In the genomic region with DNA sequence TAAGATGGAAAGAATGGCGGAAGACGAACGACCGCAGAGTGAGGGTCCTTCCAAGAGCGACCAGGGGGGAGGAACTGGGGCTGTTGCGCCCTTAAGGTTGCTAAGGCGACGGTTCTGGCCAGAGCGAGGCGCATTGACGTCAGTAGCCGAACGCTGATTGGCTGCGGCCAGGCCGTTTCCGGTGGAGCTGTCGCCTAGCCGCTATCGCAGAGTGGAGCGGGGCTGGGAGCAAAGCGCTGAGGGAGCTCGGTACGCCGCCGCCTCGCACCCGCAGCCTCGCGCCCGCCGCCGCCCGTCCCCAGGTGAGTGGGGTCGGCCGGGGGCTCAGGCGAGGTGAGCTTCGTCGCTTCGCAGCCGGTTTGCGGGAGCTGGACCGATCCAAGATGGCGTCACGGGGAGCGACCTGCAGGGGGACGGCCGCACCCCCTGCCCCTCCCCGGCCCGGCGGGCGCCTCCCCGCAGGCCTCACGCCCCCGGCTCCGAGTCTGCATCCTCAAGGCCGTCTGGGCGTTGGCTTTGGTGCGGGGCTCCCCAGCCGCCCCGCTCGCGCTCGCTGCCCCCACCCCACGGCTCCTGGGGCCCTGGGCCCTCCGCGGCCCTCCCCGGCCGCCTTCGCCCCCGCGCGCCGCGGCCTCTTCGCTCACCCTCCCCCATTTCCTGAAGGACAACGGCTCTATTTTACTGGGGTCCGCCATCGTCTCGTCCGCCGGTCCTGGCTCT, we compare ENCODE assay signal across 1 cellular context.
TF ChIP-seq lines count a peak whose summit lies in the region.

A gene (plus strand): TSS at position 184 of the 720 bp plus-strand sequence. CDS start 2,970 bp downstream, outside the sequence.

TF ChIP-seq in HepG2, 621 proteins besides CTCF, POLR2A, EP300 and RAD21 (continued from another document and continues in another):
- TF ChIP-seq, protein P1, sequence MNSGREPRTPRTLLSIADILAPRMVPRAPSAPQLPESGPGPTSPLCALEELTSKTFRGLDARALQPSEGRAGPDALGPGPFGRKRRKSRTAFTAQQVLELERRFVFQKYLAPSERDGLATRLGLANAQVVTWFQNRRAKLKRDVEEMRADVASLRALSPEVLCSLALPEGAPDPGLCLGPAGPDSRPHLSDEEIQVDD (CRISPR knock-in tag; IDR thresholded peaks at IDR 0.05; ENCODE audit: borderline replicate concordance): no peak
- TF ChIP-seq, protein P2, sequence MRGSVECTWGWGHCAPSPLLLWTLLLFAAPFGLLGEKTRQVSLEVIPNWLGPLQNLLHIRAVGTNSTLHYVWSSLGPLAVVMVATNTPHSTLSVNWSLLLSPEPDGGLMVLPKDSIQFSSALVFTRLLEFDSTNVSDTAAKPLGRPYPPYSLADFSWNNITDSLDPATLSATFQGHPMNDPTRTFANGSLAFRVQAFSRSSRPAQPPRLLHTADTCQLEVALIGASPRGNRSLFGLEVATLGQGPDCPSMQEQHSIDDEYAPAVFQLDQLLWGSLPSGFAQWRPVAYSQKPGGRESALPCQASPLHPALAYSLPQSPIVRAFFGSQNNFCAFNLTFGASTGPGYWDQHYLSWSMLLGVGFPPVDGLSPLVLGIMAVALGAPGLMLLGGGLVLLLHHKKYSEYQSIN (CRISPR knock-in tag; IDR thresholded peaks at IDR 0.05; ENCODE audit: borderline replicate concordance): no peak
- TF ChIP-seq GATAD1 (CRISPR knock-in tag; IDR thresholded peaks at IDR 0.05) (peak; percentile 86), PHF8 (CRISPR knock-in tag; IDR thresholded peaks at IDR 0.05) (no peak; the same call in none of the 2 replicates), EZH2 (conservative IDR thresholded peaks at IDR 0.05; ENCODE audit: low read depth, low read length) (no peak), ZSCAN29 (CRISPR knock-in tag; conservative IDR thresholded peaks at IDR 0.05) (no peak), ZNF143 (CRISPR knock-in tag; IDR thresholded peaks at IDR 0.05) (no peak; the same call in 1 of the 2 replicates), U2AF1 (optimal IDR thresholded peaks at IDR 0.05; ENCODE audit: low read depth, low read length) (no peak), NKX3-1 (CRISPR knock-in tag; IDR thresholded peaks at IDR 0.05) (peak; percentile 25; the same call in 1 of the 2 replicates), ZNF331 (CRISPR knock-in tag; IDR thresholded peaks at IDR 0.05) (no peak; the same call in 1 of the 2 replicates), PHF5A (CRISPR knock-in tag; IDR thresholded peaks at IDR 0.05; ENCODE audit: low read depth, unreplicated experiment) (no peak), NONO (IDR thresholded peaks at IDR 0.05) (no peak), NONO (CRISPR knock-in tag; conservative IDR thresholded peaks at IDR 0.05) (no peak; the same call in 1 of the 2 replicates), ZNF850 (CRISPR knock-in tag; conservative IDR thresholded peaks at IDR 0.05) (no peak), RELA (CRISPR knock-in tag; IDR thresholded peaks at IDR 0.05) (no peak), MZF1 (CRISPR knock-in tag; IDR thresholded peaks at IDR 0.05; ENCODE audit: borderline replicate concordance) (no peak), SOX5 (CRISPR knock-in tag; IDR thresholded peaks at IDR 0.05; ENCODE audit: borderline replicate concordance) (0 out of 2 replicates have a peak, but pooled peaks have one; percentile 29)
- TF ChIP-seq, protein P3, sequence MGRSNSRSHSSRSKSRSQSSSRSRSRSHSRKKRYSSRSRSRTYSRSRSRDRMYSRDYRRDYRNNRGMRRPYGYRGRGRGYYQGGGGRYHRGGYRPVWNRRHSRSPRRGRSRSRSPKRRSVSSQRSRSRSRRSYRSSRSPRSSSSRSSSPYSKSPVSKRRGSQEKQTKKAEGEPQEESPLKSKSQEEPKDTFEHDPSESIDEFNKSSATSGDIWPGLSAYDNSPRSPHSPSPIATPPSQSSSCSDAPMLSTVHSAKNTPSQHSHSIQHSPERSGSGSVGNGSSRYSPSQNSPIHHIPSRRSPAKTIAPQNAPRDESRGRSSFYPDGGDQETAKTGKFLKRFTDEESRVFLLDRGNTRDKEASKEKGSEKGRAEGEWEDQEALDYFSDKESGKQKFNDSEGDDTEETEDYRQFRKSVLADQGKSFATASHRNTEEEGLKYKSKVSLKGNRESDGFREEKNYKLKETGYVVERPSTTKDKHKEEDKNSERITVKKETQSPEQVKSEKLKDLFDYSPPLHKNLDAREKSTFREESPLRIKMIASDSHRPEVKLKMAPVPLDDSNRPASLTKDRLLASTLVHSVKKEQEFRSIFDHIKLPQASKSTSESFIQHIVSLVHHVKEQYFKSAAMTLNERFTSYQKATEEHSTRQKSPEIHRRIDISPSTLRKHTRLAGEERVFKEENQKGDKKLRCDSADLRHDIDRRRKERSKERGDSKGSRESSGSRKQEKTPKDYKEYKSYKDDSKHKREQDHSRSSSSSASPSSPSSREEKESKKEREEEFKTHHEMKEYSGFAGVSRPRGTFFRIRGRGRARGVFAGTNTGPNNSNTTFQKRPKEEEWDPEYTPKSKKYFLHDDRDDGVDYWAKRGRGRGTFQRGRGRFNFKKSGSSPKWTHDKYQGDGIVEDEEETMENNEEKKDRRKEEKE (IDR thresholded peaks at IDR 0.05): no peak
- TF ChIP-seq, protein P4, sequence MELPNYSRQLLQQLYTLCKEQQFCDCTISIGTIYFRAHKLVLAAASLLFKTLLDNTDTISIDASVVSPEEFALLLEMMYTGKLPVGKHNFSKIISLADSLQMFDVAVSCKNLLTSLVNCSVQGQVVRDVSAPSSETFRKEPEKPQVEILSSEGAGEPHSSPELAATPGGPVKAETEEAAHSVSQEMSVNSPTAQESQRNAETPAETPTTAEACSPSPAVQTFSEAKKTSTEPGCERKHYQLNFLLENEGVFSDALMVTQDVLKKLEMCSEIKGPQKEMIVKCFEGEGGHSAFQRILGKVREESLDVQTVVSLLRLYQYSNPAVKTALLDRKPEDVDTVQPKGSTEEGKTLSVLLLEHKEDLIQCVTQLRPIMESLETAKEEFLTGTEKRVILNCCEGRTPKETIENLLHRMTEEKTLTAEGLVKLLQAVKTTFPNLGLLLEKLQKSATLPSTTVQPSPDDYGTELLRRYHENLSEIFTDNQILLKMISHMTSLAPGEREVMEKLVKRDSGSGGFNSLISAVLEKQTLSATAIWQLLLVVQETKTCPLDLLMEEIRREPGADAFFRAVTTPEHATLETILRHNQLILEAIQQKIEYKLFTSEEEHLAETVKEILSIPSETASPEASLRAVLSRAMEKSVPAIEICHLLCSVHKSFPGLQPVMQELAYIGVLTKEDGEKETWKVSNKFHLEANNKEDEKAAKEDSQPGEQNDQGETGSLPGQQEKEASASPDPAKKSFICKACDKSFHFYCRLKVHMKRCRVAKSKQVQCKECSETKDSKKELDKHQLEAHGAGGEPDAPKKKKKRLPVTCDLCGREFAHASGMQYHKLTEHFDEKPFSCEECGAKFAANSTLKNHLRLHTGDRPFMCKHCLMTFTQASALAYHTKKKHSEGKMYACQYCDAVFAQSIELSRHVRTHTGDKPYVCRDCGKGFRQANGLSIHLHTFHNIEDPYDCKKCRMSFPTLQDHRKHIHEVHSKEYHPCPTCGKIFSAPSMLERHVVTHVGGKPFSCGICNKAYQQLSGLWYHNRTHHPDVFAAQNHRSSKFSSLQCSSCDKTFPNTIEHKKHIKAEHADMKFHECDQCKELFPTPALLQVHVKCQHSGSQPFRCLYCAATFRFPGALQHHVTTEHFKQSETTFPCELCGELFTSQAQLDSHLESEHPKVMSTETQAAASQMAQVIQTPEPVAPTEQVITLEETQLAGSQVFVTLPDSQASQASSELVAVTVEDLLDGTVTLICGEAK (IDR thresholded peaks at IDR 0.05): no peak
- TF ChIP-seq, protein P4 (CRISPR knock-in tag; IDR thresholded peaks at IDR 0.05): peak; percentile 16; the same call in 1 of the 2 replicates
- TF ChIP-seq, protein P5, sequence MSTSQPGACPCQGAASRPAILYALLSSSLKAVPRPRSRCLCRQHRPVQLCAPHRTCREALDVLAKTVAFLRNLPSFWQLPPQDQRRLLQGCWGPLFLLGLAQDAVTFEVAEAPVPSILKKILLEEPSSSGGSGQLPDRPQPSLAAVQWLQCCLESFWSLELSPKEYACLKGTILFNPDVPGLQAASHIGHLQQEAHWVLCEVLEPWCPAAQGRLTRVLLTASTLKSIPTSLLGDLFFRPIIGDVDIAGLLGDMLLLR (CRISPR knock-in tag; IDR thresholded peaks at IDR 0.05): no peak
- TF ChIP-seq, protein P6, sequence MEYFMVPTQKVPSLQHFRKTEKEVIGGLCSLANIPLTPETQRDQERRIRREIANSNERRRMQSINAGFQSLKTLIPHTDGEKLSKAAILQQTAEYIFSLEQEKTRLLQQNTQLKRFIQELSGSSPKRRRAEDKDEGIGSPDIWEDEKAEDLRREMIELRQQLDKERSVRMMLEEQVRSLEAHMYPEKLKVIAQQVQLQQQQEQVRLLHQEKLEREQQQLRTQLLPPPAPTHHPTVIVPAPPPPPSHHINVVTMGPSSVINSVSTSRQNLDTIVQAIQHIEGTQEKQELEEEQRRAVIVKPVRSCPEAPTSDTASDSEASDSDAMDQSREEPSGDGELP (IDR thresholded peaks at IDR 0.05; ENCODE audit: borderline replicate concordance, low read depth): no peak
- TF ChIP-seq, protein P7, sequence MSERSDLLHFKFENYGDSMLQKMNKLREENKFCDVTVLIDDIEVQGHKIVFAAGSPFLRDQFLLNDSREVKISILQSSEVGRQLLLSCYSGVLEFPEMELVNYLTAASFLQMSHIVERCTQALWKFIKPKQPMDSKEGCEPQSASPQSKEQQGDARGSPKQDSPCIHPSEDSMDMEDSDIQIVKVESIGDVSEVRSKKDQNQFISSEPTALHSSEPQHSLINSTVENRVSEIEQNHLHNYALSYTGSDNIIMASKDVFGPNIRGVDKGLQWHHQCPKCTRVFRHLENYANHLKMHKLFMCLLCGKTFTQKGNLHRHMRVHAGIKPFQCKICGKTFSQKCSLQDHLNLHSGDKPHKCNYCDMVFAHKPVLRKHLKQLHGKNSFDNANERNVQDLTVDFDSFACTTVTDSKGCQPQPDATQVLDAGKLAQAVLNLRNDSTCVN (CRISPR knock-in tag; IDR thresholded peaks at IDR 0.05; ENCODE audit: borderline replicate concordance): no peak
- TF ChIP-seq, protein P8, sequence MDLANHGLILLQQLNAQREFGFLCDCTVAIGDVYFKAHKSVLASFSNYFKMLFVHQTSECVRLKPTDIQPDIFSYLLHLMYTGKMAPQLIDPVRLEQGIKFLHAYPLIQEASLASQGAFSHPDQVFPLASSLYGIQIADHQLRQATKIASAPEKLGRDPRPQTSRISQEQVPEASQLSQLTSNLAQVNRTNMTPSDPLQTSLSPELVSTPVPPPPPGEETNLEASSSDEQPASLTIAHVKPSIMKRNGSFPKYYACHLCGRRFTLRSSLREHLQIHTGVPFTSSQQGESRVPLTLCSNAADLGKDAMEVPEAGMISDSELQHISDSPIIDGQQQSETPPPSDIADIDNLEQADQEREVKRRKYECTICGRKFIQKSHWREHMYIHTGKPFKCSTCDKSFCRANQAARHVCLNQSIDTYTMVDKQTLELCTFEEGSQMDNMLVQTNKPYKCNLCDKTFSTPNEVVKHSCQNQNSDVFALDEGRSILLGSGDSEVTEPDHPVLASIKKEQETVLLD (CRISPR knock-in tag; IDR thresholded peaks at IDR 0.05; ENCODE audit: low read depth): no peak
